1 cellular context compared by ENCODE assay signal in the genomic region with DNA sequence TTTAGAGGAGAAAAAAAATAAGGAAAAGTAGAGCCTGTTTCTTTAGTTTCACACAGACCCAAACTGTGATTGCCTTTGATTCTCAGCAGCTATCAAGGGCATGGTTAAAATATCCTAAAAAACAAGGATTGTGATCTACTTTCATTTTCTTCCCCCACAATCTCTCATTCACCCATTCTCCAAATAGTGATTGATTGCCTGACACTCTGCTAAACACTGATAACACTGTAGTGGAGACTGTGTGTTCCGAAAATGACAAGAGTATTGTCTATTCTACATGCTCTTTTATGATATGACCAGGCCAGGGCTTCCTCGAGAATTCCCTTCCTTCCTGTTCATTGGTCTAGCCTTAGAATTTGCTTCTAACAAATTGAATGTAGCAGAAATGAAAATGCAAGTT.
TF ChIP-seq lines count a peak whose summit lies in the region.

No MANE protein-coding gene starts in this region.

TF ChIP-seq in K562, 482 proteins besides CTCF, POLR2A, EP300 and RAD21:
- TF ChIP-seq ATF6 (CRISPR knock-in tag; IDR thresholded peaks at IDR 0.05) (no peak), ZNF395 (CRISPR knock-in tag; IDR thresholded peaks at IDR 0.05) (no peak), ZBTB11 (CRISPR knock-in tag; IDR thresholded peaks at IDR 0.05) (peak in 1 of 3 experiments; percentile 27; a peak in 1 of 6 replicates), TCF3 (CRISPR knock-in tag; IDR thresholded peaks at IDR 0.05) (peak; percentile 48), RBM39 (optimal IDR thresholded peaks at IDR 0.05; ENCODE audit: low read depth, low read length) (no peak), RCOR1 (IDR thresholded peaks at IDR 0.05; ENCODE audit: borderline replicate concordance in 1 of 2, low read depth in 2 of 2, low read length in 2 of 2) (no peak), MEIS2 (IDR thresholded peaks at IDR 0.05; ENCODE audit: partially characterized antibody) (peak; percentile 82), CBFA2T3 (IDR thresholded peaks at IDR 0.05) (peak; percentile 53; the same call in 1 of the 2 replicates), PBX2 (CRISPR knock-in tag; IDR thresholded peaks at IDR 0.05; ENCODE audit: low read depth) (no peak), PBX2 (tag; conservative IDR thresholded peaks at IDR 0.05; ENCODE audit: low read depth) (peak; percentile 70), FOXK1 (CRISPR knock-in tag; IDR thresholded peaks at IDR 0.05; ENCODE audit: borderline replicate concordance) (no peak), FOXO4 (CRISPR knock-in tag; IDR thresholded peaks at IDR 0.05) (no peak), RBM22 (IDR thresholded peaks at IDR 0.05; ENCODE audit: low read depth, low read length, poor library complexity, severe bottlenecking) (no peak), ZNF644 (tag; IDR thresholded peaks at IDR 0.05; ENCODE audit: low read depth) (no peak), STAT5A (IDR thresholded peaks at IDR 0.05; ENCODE audit: borderline replicate concordance, low read length) (no peak), ARID1B (IDR thresholded peaks at IDR 0.05) (0 out of 2 replicates have a peak, but pooled peaks have one; percentile 8), ZNF23 (CRISPR knock-in tag; IDR thresholded peaks at IDR 0.05) (no peak), NFIC (IDR thresholded peaks at IDR 0.05) (no peak)
- TF ChIP-seq, protein P1, sequence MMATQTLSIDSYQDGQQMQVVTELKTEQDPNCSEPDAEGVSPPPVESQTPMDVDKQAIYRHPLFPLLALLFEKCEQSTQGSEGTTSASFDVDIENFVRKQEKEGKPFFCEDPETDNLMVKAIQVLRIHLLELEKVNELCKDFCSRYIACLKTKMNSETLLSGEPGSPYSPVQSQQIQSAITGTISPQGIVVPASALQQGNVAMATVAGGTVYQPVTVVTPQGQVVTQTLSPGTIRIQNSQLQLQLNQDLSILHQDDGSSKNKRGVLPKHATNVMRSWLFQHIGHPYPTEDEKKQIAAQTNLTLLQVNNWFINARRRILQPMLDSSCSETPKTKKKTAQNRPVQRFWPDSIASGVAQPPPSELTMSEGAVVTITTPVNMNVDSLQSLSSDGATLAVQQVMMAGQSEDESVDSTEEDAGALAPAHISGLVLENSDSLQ (IDR thresholded peaks at IDR 0.05), result peak; percentile 34; the same call in 1 of the 2 replicates
